1 cellular context compared by ENCODE assay signal in genomic region chr1:109776911-109777310, GRCh38.
A peak's percentile ranks its signal among the peaks of the same experiment; 100 is the strongest.
TF ChIP-seq lines count a peak whose summit lies in the region.

No MANE protein-coding gene starts in this region.

TF ChIP-seq in HepG2, 621 proteins besides CTCF, POLR2A, EP300 and RAD21 (continued from another document and continues in another):
- no peak for TF ChIP-seq TAF15 (IDR thresholded peaks at IDR 0.05; ENCODE audit: low read depth, low read length, poor library complexity, severe bottlenecking)
- TF ChIP-seq ZNF282 (IDR thresholded peaks at IDR 0.05; ENCODE audit: partially characterized antibody), result no peak
- TF ChIP-seq HDAC2 (CRISPR knock-in tag; IDR thresholded peaks at IDR 0.05), result no peak
- TF ChIP-seq ZNF777 (CRISPR knock-in tag; IDR thresholded peaks at IDR 0.05), result no peak
- no peak for TF ChIP-seq PHB2 (IDR thresholded peaks at IDR 0.05; ENCODE audit: partially characterized antibody)
- no peak for TF ChIP-seq USF2 (IDR thresholded peaks at IDR 0.05; ENCODE audit: low read depth, low read length)
- no peak for TF ChIP-seq USF2 (CRISPR knock-in tag; IDR thresholded peaks at IDR 0.05; ENCODE audit: borderline replicate concordance)
- TF ChIP-seq AHR (CRISPR knock-in tag; IDR thresholded peaks at IDR 0.05), result no peak
- no peak for TF ChIP-seq ZNF850 (CRISPR knock-in tag; conservative IDR thresholded peaks at IDR 0.05)
- TF ChIP-seq TRIM22 (IDR thresholded peaks at IDR 0.05), result no peak
- TF ChIP-seq SAFB2 (CRISPR knock-in tag; IDR thresholded peaks at IDR 0.05; ENCODE audit: borderline replicate concordance, low read depth), result no peak
- no peak for TF ChIP-seq ZNF776 (CRISPR knock-in tag; IDR thresholded peaks at IDR 0.05)
- no peak for TF ChIP-seq SRY (CRISPR knock-in tag; IDR thresholded peaks at IDR 0.05)
- no peak for TF ChIP-seq ZBED4 (CRISPR knock-in tag; IDR thresholded peaks at IDR 0.05; ENCODE audit: borderline replicate concordance)
- TF ChIP-seq HDAC6 (IDR thresholded peaks at IDR 0.05; ENCODE audit: low read depth, low read length), result no peak
- TF ChIP-seq CERS6 (CRISPR knock-in tag; IDR thresholded peaks at IDR 0.05), result no peak
- no peak for TF ChIP-seq ZNF800 (CRISPR knock-in tag; IDR thresholded peaks at IDR 0.05)
- TF ChIP-seq GATA4 (IDR thresholded peaks at IDR 0.05; ENCODE audit: borderline replicate concordance, low read depth), result no peak
- no peak for TF ChIP-seq MBNL3 (CRISPR knock-in tag; conservative IDR thresholded peaks at IDR 0.05)
- no peak for TF ChIP-seq ZNF451 (CRISPR knock-in tag; IDR thresholded peaks at IDR 0.05)
- TF ChIP-seq ZNF446 (CRISPR knock-in tag; IDR thresholded peaks at IDR 0.05), result no peak
- no peak for TF ChIP-seq ZNF232 (CRISPR knock-in tag; IDR thresholded peaks at IDR 0.05; ENCODE audit: borderline replicate concordance)
- no peak for TF ChIP-seq TCF7L2 (IDR thresholded peaks at IDR 0.05; ENCODE audit: low read depth, low read length)
- no peak for TF ChIP-seq ZMYM3 (CRISPR knock-in tag; IDR thresholded peaks at IDR 0.05)
- TF ChIP-seq ZNF275 (CRISPR knock-in tag; IDR thresholded peaks at IDR 0.05; ENCODE audit: borderline replicate concordance), result no peak
- no peak for TF ChIP-seq CREBL2 (CRISPR knock-in tag; IDR thresholded peaks at IDR 0.05; ENCODE audit: borderline replicate concordance)
- TF ChIP-seq MBD4 (IDR thresholded peaks at IDR 0.05; ENCODE audit: borderline replicate concordance, low read length), result no peak
- no peak for TF ChIP-seq KAT7 (CRISPR knock-in tag; IDR thresholded peaks at IDR 0.05; ENCODE audit: borderline replicate concordance)
- no peak for TF ChIP-seq ATF6 (CRISPR knock-in tag; conservative IDR thresholded peaks at IDR 0.05)
- no peak for TF ChIP-seq JARID2 (CRISPR knock-in tag; IDR thresholded peaks at IDR 0.05; ENCODE audit: insufficient replicate concordance)
- TF ChIP-seq NKX3-1 (CRISPR knock-in tag; IDR thresholded peaks at IDR 0.05), result no peak
- no peak for TF ChIP-seq MNT (IDR thresholded peaks at IDR 0.05)
- peak; percentile 48; the same call in 1 of the 2 replicates for TF ChIP-seq PATZ1 (CRISPR knock-in tag; IDR thresholded peaks at IDR 0.05)
- no peak for TF ChIP-seq CEBPG (CRISPR knock-in tag; IDR thresholded peaks at IDR 0.05)
- TF ChIP-seq HCFC1 (IDR thresholded peaks at IDR 0.05; ENCODE audit: low read depth, low read length), result no peak
- TF ChIP-seq PAX8 (CRISPR knock-in tag; IDR thresholded peaks at IDR 0.05; ENCODE audit: borderline replicate concordance), result no peak
- no peak for TF ChIP-seq ZNF414 (CRISPR knock-in tag; IDR thresholded peaks at IDR 0.05)
- TF ChIP-seq KDM1A (CRISPR knock-in tag; IDR thresholded peaks at IDR 0.05), result no peak
- TF ChIP-seq BCLAF1 (IDR thresholded peaks at IDR 0.05), result no peak
- TF ChIP-seq ZNF839 (CRISPR knock-in tag; IDR thresholded peaks at IDR 0.05; ENCODE audit: borderline replicate concordance), result 0 out of 2 replicates have a peak, but pooled peaks have one; percentile 46
